ENCODE assay signal across 30 cellular contexts in the genomic region with DNA sequence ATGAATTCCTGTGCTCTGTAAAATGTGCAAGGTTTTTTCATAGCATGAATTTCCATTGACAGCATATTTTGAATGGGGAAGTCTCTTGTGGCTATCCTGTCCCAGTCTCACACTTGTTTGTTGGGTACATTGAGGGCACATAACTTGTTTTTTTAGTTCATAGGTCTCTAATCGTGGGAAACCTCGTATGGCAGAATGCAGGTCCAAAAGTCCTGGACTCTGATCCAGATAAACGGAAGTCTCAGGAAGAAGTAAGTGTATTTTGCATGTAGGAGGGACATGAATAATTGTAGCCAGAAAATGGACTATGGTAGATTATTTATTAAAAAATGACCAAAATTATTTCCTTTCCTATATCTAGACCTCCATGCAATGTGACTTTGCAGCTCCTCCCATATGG. TPM values are rescaled to one million over a fixed set of nuclear protein-coding genes. Genes with fewer than 3 reads are reported as not detected.
"Had no signal": no experiment of that assay in that cellular context is flagged by ENCODE, and none has a peak within 500 bp of the region (broad histone marks: within the 10 kb centered on the region; RNA-seq: fewer than 3 reads in every experiment).

No MANE protein-coding gene starts in this region.

- ATAC-seq: effector memory CD8-positive, alpha-beta T cell; esophagus mucosa; foreskin keratinocyte; gastrocnemius medialis; gastroesophageal sphincter; heart left ventricle; heart right ventricle had no signal

- H3K36me3 ChIP-seq: colonic mucosa, esophagus muscularis mucosa, esophagus squamous epithelium, gastrocnemius medialis, gastroesophageal sphincter, heart left ventricle, heart right ventricle had no signal

- H3K27ac ChIP-seq: colonic mucosa, coronary artery, dorsolateral prefrontal cortex, epithelial cell of prostate, esophagus muscularis mucosa, esophagus squamous epithelium, foreskin keratinocyte, gastrocnemius medialis, gastroesophageal sphincter, heart left ventricle, heart right ventricle had no signal

- H3K4me3 ChIP-seq: colonic mucosa, coronary artery, dorsolateral prefrontal cortex, esophagus muscularis mucosa, esophagus squamous epithelium, gastrocnemius medialis, gastroesophageal sphincter, heart left ventricle, heart right ventricle had no signal

- H3K27me3 ChIP-seq: colonic mucosa, dorsolateral prefrontal cortex, esophagus muscularis mucosa, esophagus squamous epithelium, foreskin keratinocyte, gastrocnemius medialis, heart left ventricle, heart right ventricle had no signal

- FAIRE-seq: colon, endometrium, endothelial cell of umbilical vein, frontal cortex had no signal

- DNase-seq: colonic mucosa; cortex of kidney; dermis blood vessel endothelial cell; dorsolateral prefrontal cortex; effector CD4-positive, alpha-beta T cell; effector CD8-positive, alpha-beta T cell; effector memory CD4-positive, alpha-beta T cell; effector memory CD8-positive, alpha-beta T cell; endodermal cell; erythroblast; esophagus squamous epithelium; foreskin fibroblast; foreskin keratinocyte; foreskin melanocyte; gastrocnemius medialis; glutamatergic neuron; head of caudate nucleus; heart left ventricle; heart right ventricle had no signal

- H3K4me1 ChIP-seq: colonic mucosa, esophagus muscularis mucosa, esophagus squamous epithelium, foreskin keratinocyte, gastrocnemius medialis, gastroesophageal sphincter, heart left ventricle, heart right ventricle had no signal

- H3K9me3 ChIP-seq: colonic mucosa, esophagus muscularis mucosa, esophagus squamous epithelium, gastrocnemius medialis, gastroesophageal sphincter, heart left ventricle, heart right ventricle had no signal

RNA-seq across cellular contexts. Expression of a gene that starts 20.9 kb away (rescaled TPM):
- total RNA-seq: fibroblast of lung, fibroblast of villous mesenchyme, foreskin keratinocyte had no signal
- polyA plus RNA-seq: foreskin keratinocyte had no signal
